In genomic region chr14:52220924-52221802, GRCh38 we compare ENCODE assay signal across 13 cellular contexts. TPM values are rescaled to one million over a fixed set of nuclear protein-coding genes. Genes with fewer than 3 reads are reported as not detected.
DNase-seq lines count a peak whose midpoint lies in the region; ATAC-seq lines count a peak whose summit lies in the region.
"Had no signal": no experiment of that assay in that cellular context is flagged by ENCODE, and none has a peak within 500 bp of the region (broad histone marks: within the 10 kb centered on the region; RNA-seq: fewer than 3 reads in every experiment).

No MANE protein-coding gene starts in this region.

- H3K4me3 ChIP-seq in right cardiac atrium (ENCODE audit: low read length), result peak overlapping the region; percentile 48
- peak overlapping the region; percentile 17 to 47 for H3K4me3 ChIP-seq in stomach smooth muscle (ENCODE audit: low read length in 2 of 2)
- H3K4me3 ChIP-seq: ascending aorta had no signal

- no peak for ATAC-seq in T-helper 17 cell
- peak in 1 of 2 donors; percentile 44 for ATAC-seq in right cardiac atrium
- no peak for ATAC-seq in HG03097 (IDR thresholded peaks at IDR 0.05; ENCODE audit: low FRiP score, unreplicated experiment)

- intact Hi-C loops in right cardiac atrium (cut with DNase I), result no loop called here

- H3K4me3 Mint-ChIP-seq in activated naive CD4-positive, alpha-beta T cell treated with anti-CD3 and anti-CD28 coated beads, Interleukin-2, amount 10 ng/mL, durations not matched to agents 7 days and 5 days, result peak overlapping the region; percentile 75
- H3K4me3 Mint-ChIP-seq in T-helper 17 cell, result peak overlapping the region; percentile 85
- H3K4me3 Mint-ChIP-seq: nephron had no signal

- H3K27me3 Mint-ChIP-seq in activated naive CD4-positive, alpha-beta T cell treated with anti-CD3 and anti-CD28 coated beads, Interleukin-2, amount 10 ng/mL, durations not matched to agents 7 days and 5 days, result no peaks in the 10 kb centered on the region
- H3K27me3 Mint-ChIP-seq in T-helper 17 cell, result no peaks in the 10 kb centered on the region

- CTCF ChIA-PET in activated naive CD4-positive, alpha-beta T cell treated with anti-CD3 and anti-CD28 coated beads, Interleukin-2, amount 10 ng/mL, durations not matched to agents 7 days and 5 days (lab: Charles Lee), result no interaction called here

- H3K4me1 Mint-ChIP-seq in activated naive CD4-positive, alpha-beta T cell treated with anti-CD3 and anti-CD28 coated beads, Interleukin-2, amount 10 ng/mL, durations not matched to agents 7 days and 5 days, result peaks cover 9% of the 10 kb centered on the region
- H3K4me1 Mint-ChIP-seq in T-helper 17 cell, result peaks cover 12% of the 10 kb centered on the region
- H3K4me1 Mint-ChIP-seq: nephron had no signal

- H3K27me3 ChIP-seq in right cardiac atrium (ENCODE audit: control insufficient read depth, insufficient read depth) (no peaks in the 10 kb centered on the region), stomach smooth muscle (ENCODE audit: control insufficient read depth in 1 of 2, insufficient read depth in 2 of 2, low read length in 2 of 2) (no peaks in the 10 kb centered on the region)
- H3K27me3 ChIP-seq: ascending aorta, BE2C had no signal

- DNase-seq in activated naive CD4-positive, alpha-beta T cell treated with anti-CD3 and anti-CD28 coated beads, Interleukin-2, amount 10 ng/mL, durations not matched to agents 7 days and 5 days, result no peak
- DNase-seq in activated naive CD4-positive, alpha-beta T cell treated with anti-CD3 and anti-CD28 coated beads, Interleukin-2, amount 50 U/mL, for 16 hours, result no peak
- DNase-seq in T-helper 17 cell (no peak), right cardiac atrium (peak in 1 of 3 donors; percentile 46), kidney tubule cell (ENCODE audit: low spot score) (no peak), C1 segment of cervical spinal cord (lab: John Stamatoyannopoulos, UW) (no peak)
- DNase-seq: BE2C, glutamatergic neuron, T1000 had no signal

- H3K9me3 ChIP-seq in T-helper 17 cell (ENCODE audit: control insufficient read depth, low read length, poor library complexity, severe bottlenecking) (no peaks in the 10 kb centered on the region), right cardiac atrium (ENCODE audit: control insufficient read depth, low read length) (no peaks in the 10 kb centered on the region), stomach smooth muscle (ENCODE audit: control insufficient read depth in 2 of 2, low read length in 2 of 2) (no peaks in the 10 kb centered on the region)
- H3K9me3 ChIP-seq: ascending aorta, BE2C had no signal

- H3K4me1 ChIP-seq in right cardiac atrium (ENCODE audit: control insufficient read depth, insufficient read depth, low read length) (peaks cover 3% of the 10 kb centered on the region), stomach smooth muscle (ENCODE audit: control insufficient read depth, insufficient read depth, low read length) (no peaks in the 10 kb centered on the region)
- H3K4me1 ChIP-seq: ascending aorta, BE2C had no signal

- H3K27ac ChIP-seq in right cardiac atrium (ENCODE audit: low read length), result no peak overlapping the region
- H3K27ac ChIP-seq in stomach smooth muscle (ENCODE audit: low read length), result no peak overlapping the region
- H3K27ac ChIP-seq: ascending aorta had no signal

- peak overlapping the region; percentile 88 for H3K27ac Mint-ChIP-seq in activated naive CD4-positive, alpha-beta T cell treated with anti-CD3 and anti-CD28 coated beads, Interleukin-2, amount 10 ng/mL, durations not matched to agents 7 days and 5 days
- peak overlapping the region; percentile 94 for H3K27ac Mint-ChIP-seq in T-helper 17 cell
- H3K27ac Mint-ChIP-seq: nephron had no signal

- no peaks in the 10 kb centered on the region for H3K36me3 Mint-ChIP-seq in activated naive CD4-positive, alpha-beta T cell treated with anti-CD3 and anti-CD28 coated beads, Interleukin-2, amount 10 ng/mL, durations not matched to agents 7 days and 5 days
- peaks cover 3% of the 10 kb centered on the region for H3K36me3 Mint-ChIP-seq in T-helper 17 cell (ENCODE audit: low read depth)

- H3K9ac ChIP-seq in stomach smooth muscle (ENCODE audit: low read length in 2 of 2), result no peak overlapping the region

- peaks cover 2% of the 10 kb centered on the region for H3K9me3 Mint-ChIP-seq in activated naive CD4-positive, alpha-beta T cell treated with anti-CD3 and anti-CD28 coated beads, Interleukin-2, amount 10 ng/mL, durations not matched to agents 7 days and 5 days
- H3K9me3 Mint-ChIP-seq: nephron had no signal

- 49% methylated on average over 7 of the region's 7 CpGs for WGBS in right cardiac atrium

- H3K36me3 ChIP-seq in stomach smooth muscle (ENCODE audit: control insufficient read depth in 2 of 2, insufficient read depth in 2 of 2, low read length in 2 of 2), result no peaks in the 10 kb centered on the region
- H3K36me3 ChIP-seq: ascending aorta, BE2C had no signal

RNA-seq across cellular contexts. Expression of gene PTGDR, which starts 46.3 kb away (rescaled TPM):
- total RNA-seq in T-helper 17 cell (1 to 10 TPM; 2.5 to 3.7 TPM), right cardiac atrium (under 1 TPM; 0.29 to 0.43 (median 0.42) TPM)
- polyA plus RNA-seq in right cardiac atrium, result 0.32 TPM
